8 cellular contexts compared by ENCODE assay signal in the genomic region with DNA sequence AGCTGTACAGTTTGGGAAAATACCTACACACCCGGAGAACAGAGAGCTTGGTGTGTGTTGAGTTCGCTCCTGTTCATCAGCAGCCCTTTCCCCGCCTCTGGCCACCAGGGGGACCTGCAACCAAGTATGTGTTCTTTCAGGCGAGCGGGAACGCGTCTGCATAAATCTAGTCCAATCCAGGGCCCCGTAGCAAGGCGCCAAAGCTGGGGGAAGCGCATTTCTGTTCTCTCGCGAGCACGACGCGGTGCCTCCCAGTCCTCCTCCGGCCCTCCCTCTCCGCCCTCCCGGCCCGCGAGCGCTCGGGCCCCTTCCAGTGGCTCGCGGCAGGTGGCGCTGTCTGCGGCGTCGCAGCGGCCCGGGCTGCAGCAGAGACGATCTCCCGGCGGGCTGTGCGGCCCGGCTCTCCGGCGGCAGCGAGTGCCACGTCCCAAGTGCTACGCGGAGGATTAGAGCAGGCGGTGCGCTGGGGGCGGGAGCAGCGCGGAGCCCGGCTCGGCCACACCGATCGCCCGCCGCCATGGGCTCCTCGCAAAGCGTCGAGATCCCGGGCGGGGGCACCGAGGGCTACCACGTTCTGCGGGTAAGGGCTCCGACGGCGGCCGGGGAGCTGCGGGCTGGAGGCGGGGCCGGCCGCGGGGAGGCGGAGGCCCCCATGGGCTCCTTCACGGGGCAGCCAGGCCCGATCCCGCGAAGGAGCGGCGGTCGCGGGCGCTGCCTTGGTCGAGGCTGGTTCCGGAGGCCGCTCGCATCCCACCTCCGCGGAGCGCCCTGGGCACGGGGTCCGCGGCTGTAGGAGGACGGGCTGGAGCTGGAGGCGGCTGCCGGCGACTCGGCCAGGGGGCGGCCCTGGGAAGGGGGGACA. TPM values are rescaled to one million over a fixed set of nuclear protein-coding genes. Genes with fewer than 3 reads are reported as not detected.
A peak's percentile ranks its signal among the peaks of the same experiment; 100 is the strongest.
DNase-seq lines count a peak whose midpoint lies in the region; ATAC-seq and TF ChIP-seq lines count a peak whose summit lies in the region.

TSS of gene GORASP2 (plus strand) at position 430 of the 862 bp plus-strand sequence. CDS start at position 518, 88 bp downstream.

- peaks cover 35% of the 10 kb centered on the region for H3K4me1 ChIP-seq in DOHH2 (ENCODE audit: control insufficient read depth, low read length)
- peaks cover 0 to 24% (median 5%) of the 10 kb centered on the region in 4 donors for H3K4me1 ChIP-seq in Peyer's patch
- peaks cover 0 to 20% of the 10 kb centered on the region in 2 donors for H3K4me1 ChIP-seq in muscle layer of duodenum (ENCODE audit: control insufficient read depth in 1 of 2, insufficient read depth in 2 of 2, low read length in 2 of 2)

- no peaks in the 10 kb centered on the region for H3F3A ChIP-seq in DOHH2 (ENCODE audit: control insufficient read depth, insufficient read depth)

- peaks cover 58% of the 10 kb centered on the region for H3K79me2 ChIP-seq in DOHH2 (ENCODE audit: control insufficient read depth, low read length)

- TF ChIP-seq CTCF in DOHH2 (IDR thresholded peaks at IDR 0.05; ENCODE audit: low read depth, low read length, poor library complexity, severe bottlenecking) (peak; percentile 93), Peyer's patch (IDR thresholded peaks at IDR 0.05) (peak; percentile 91 to 99 (median 98))

- H4K20me1 ChIP-seq in DOHH2 (ENCODE audit: control insufficient read depth, insufficient read depth, low read depth, low read length): peaks cover 21% of the 10 kb centered on the region; the same call in 1 of the 2 replicates

- peak within 1 kb of the TSS; percentile 74 for H3K4me2 ChIP-seq in DOHH2 (ENCODE audit: low read length)

- peaks cover 20% of the 10 kb centered on the region for H3K9me3 ChIP-seq in DOHH2 (ENCODE audit: control insufficient read depth, insufficient read depth, low read length)
- peaks cover 14% of the 10 kb centered on the region for H3K9me3 ChIP-seq in KOPT-K1 (ENCODE audit: insufficient read depth, low read length, poor library complexity, severe bottlenecking)
- no peaks in the 10 kb centered on the region for H3K9me3 ChIP-seq in Peyer's patch
- no peaks in the 10 kb centered on the region for H3K9me3 ChIP-seq in muscle layer of duodenum (ENCODE audit: control insufficient read depth in 1 of 2, low read length in 2 of 2)

- ATAC-seq in GM21786 (IDR thresholded peaks at IDR 0.05; ENCODE audit: unreplicated experiment): peak; percentile 91
- peak; percentile 98 for ATAC-seq in esophagus mucosa

- H3K36me3 ChIP-seq in DOHH2 (ENCODE audit: control insufficient read depth, low read length) (peaks cover 42% of the 10 kb centered on the region), KOPT-K1 (ENCODE audit: insufficient read depth, low read length) (peaks cover 28% of the 10 kb centered on the region), Peyer's patch (no peaks in the 10 kb centered on the region), muscle layer of duodenum (ENCODE audit: control insufficient read depth in 1 of 2, insufficient read depth in 2 of 2, low read length in 2 of 2) (peaks cover 0 to 5% of the 10 kb centered on the region in 2 donors)

- peak within 1 kb of the TSS; percentile 64 for H3K27ac ChIP-seq in DOHH2 (ENCODE audit: low read depth, low read length)
- peak within 1 kb of the TSS; percentile 87 for H3K27ac ChIP-seq in KOPT-K1 (ENCODE audit: low read depth, low read length, poor library complexity, severe bottlenecking)
- H3K27ac ChIP-seq in Peyer's patch: peak within 1 kb of the TSS; percentile 93 to 97 (median 94)
- peak within 1 kb of the TSS; percentile 73 for H3K27ac ChIP-seq in muscle layer of duodenum (ENCODE audit: low read length)

- TF ChIP-seq POLR2A in Peyer's patch (IDR thresholded peaks at IDR 0.05): peak; percentile 88 to 91

- no peaks in the 10 kb centered on the region for H3K9me2 ChIP-seq in DOHH2 (replicated peaks; ENCODE audit: control insufficient read depth, low read length)

- H3K4me3 ChIP-seq in DOHH2 (ENCODE audit: low read length) (peak within 1 kb of the TSS; percentile 87), Peyer's patch (peak within 1 kb of the TSS; percentile 76 to 100 (median 92)), muscle layer of duodenum (ENCODE audit: low read depth in 1 of 2, low read length in 2 of 2) (peak within 1 kb of the TSS; percentile 82 to 89)

- H3K27me3 ChIP-seq in DOHH2 (ENCODE audit: control insufficient read depth, low read length): no peaks in the 10 kb centered on the region
- no peaks in the 10 kb centered on the region for H3K27me3 ChIP-seq in Peyer's patch
- no peaks in the 10 kb centered on the region for H3K27me3 ChIP-seq in muscle layer of duodenum (ENCODE audit: low read depth, low read length)

- peak; percentile 98 to 99 (median 99) for DNase-seq in Peyer's patch
- DNase-seq in activated T-cell treated with anti-CD3 and anti-CD28 coated beads, Interleukin-2, amount 50 U/mL, for 48 hours: peak; percentile 98
- DNase-seq in stimulated activated CD8-positive, alpha-beta memory T cell treated with anti-CD3 and anti-CD28 coated beads, Interleukin-7, amount 100 ng/mL, for 4 hours (ENCODE audit: low read depth in 2 of 2): peak; percentile 97 to 98

RNA-seq across cellular contexts. Expression of gene GORASP2, which starts in this region (rescaled TPM):
- total RNA-seq in Peyer's patch: 10 to 100 TPM; 30.6 to 45.2 (median 35.3) TPM
- total RNA-seq in esophagus mucosa: 60.8 TPM

Comparison
In these comparisons a context has a peak if more than half of its experiments do, and no peak if none do; other contexts are left out.
1. Peak in every context shown above with its lines: DNase-seq, ATAC-seq, H3K4me3 ChIP-seq and H3K27ac ChIP-seq.